Comparison of ENCODE assay signal across 9 cellular contexts in genomic region chr11:105609832-105610781, GRCh38. TPM values are rescaled to one million over a fixed set of nuclear protein-coding genes. Genes with fewer than 3 reads are reported as not detected.
A peak's percentile ranks its signal among the peaks of the same experiment; 100 is the strongest.
DNase-seq lines count a peak whose midpoint lies in the region; ATAC-seq and TF ChIP-seq lines count a peak whose summit lies in the region.
"Had no signal": no experiment of that assay in that cellular context is flagged by ENCODE, and none has a peak within 500 bp of the region (broad histone marks: within the 10 kb centered on the region; RNA-seq: fewer than 3 reads in every experiment).

Gene GRIA4, plus strand, starts transcription at chr11:105610073. Its CDS starts 925 bp downstream, at chr11:105610998.

- H3K4me3 Mint-ChIP-seq in activated CD4-positive, alpha-beta memory T cell treated with anti-CD3 and anti-CD28 coated beads for 36 hours, result peak within 1 kb of the TSS; percentile 45
- H3K4me3 Mint-ChIP-seq in activated T-helper 2 cell treated with anti-CD3 and anti-CD28 coated beads, Interferon-gamma antibody, Interleukin-2, Interleukin-4, amounts not matched to agents 10 μg/mL and 5 μg/mL and 100 μg/mL, durations not matched to agents 14 hours and 24 hours and 36 hours (ENCODE audit: low read depth), result no peak within 1 kb of the TSS

- H3K27ac ChIP-seq in neural cell (ENCODE audit: low read length), result peak within 1 kb of the TSS; percentile 29
- H3K27ac ChIP-seq: epithelial cell of prostate had no signal

- H3K36me3 Mint-ChIP-seq in activated CD4-positive, alpha-beta memory T cell treated with anti-CD3 and anti-CD28 coated beads for 36 hours, result no peaks in the 10 kb centered on the region
- no peaks in the 10 kb centered on the region for H3K36me3 Mint-ChIP-seq in activated T-helper 2 cell treated with anti-CD3 and anti-CD28 coated beads, Interferon-gamma antibody, Interleukin-2, Interleukin-4, amounts not matched to agents 10 μg/mL and 5 μg/mL and 100 μg/mL, durations not matched to agents 14 hours and 24 hours and 36 hours (ENCODE audit: low read depth)

- H3K4me3 ChIP-seq in fibroblast of villous mesenchyme (ENCODE audit: low read depth, low read length), result peak within 1 kb of the TSS; percentile 49
- H3K4me3 ChIP-seq in neural cell (ENCODE audit: low read length), result peak within 1 kb of the TSS; percentile 82

- peaks cover 18% of the 10 kb centered on the region for H3K4me1 Mint-ChIP-seq in activated CD4-positive, alpha-beta memory T cell treated with anti-CD3 and anti-CD28 coated beads for 36 hours (ENCODE audit: low read depth)
- H3K4me1 Mint-ChIP-seq in activated T-helper 2 cell treated with anti-CD3 and anti-CD28 coated beads, Interferon-gamma antibody, Interleukin-2, Interleukin-4, amounts not matched to agents 10 μg/mL and 5 μg/mL and 100 μg/mL, durations not matched to agents 14 hours and 24 hours and 36 hours (ENCODE audit: low read depth), result no peaks in the 10 kb centered on the region

- H3K79me2 ChIP-seq in neural cell (replicated peaks; ENCODE audit: insufficient read depth, low read length), result no peaks in the 10 kb centered on the region

- H3K27ac Mint-ChIP-seq in activated CD4-positive, alpha-beta memory T cell treated with anti-CD3 and anti-CD28 coated beads for 36 hours, result no peak within 1 kb of the TSS
- no peak within 1 kb of the TSS for H3K27ac Mint-ChIP-seq in activated T-helper 2 cell treated with anti-CD3 and anti-CD28 coated beads, Interferon-gamma antibody, Interleukin-2, Interleukin-4, amounts not matched to agents 10 μg/mL and 5 μg/mL and 100 μg/mL, durations not matched to agents 14 hours and 24 hours and 36 hours

- peak within 1 kb of the TSS; percentile 81 for H3K4me2 ChIP-seq in neural cell (ENCODE audit: low read length)

- POLR2A ChIA-PET in activated CD4-positive, alpha-beta memory T cell treated with anti-CD3 and anti-CD28 coated beads for 36 hours (lab: Charles Lee), result no interaction called here

- H2AFZ ChIP-seq in neural cell (ENCODE audit: low read depth, low read length), result peak within 1 kb of the TSS; percentile 83

- no peaks in the 10 kb centered on the region for H3K9me3 ChIP-seq in neural cell (ENCODE audit: low read length)

- TF ChIP-seq CTCF in fibroblast of villous mesenchyme (IDR thresholded peaks at IDR 0.05; ENCODE audit: insufficient read depth, low read depth, low read length), result no peak
- peak; percentile 3 for TF ChIP-seq CTCF in neural cell (IDR thresholded peaks at IDR 0.05; ENCODE audit: poor library complexity, severe bottlenecking)

- H3K9ac ChIP-seq in neural cell (ENCODE audit: low read length), result peak within 1 kb of the TSS; percentile 66

- CTCF ChIA-PET in activated CD4-positive, alpha-beta memory T cell treated with anti-CD3 and anti-CD28 coated beads for 36 hours (lab: Charles Lee), result no interaction called here

- intact Hi-C loops in activated CD4-positive, alpha-beta memory T cell treated with anti-CD3 and anti-CD28 coated beads for 36 hours (cut with micrococcal nuclease), result no loop called here
- intact Hi-C loops in activated T-helper 2 cell treated with anti-CD3 and anti-CD28 coated beads, Interferon-gamma antibody, Interleukin-2, Interleukin-4, amounts not matched to agents 10 μg/mL and 5 μg/mL and 100 μg/mL, durations not matched to agents 14 hours and 24 hours and 36 hours (cut with micrococcal nuclease), result no loop called here

- no peaks in the 10 kb centered on the region for H4K20me1 ChIP-seq in neural cell (ENCODE audit: insufficient read depth)

- DNase-seq in AG08395 (ENCODE audit: low spot score) (peak; percentile 46), HK-2 (ENCODE audit: unreplicated experiment) (peak; percentile 45), fibroblast of villous mesenchyme (ENCODE audit: low read depth) (peak; percentile 46), SIG-M5 (lab: John Stamatoyannopoulos, UW) (no peak)
- peak; percentile 31 for DNase-seq in activated CD4-positive, alpha-beta memory T cell treated with anti-CD3 and anti-CD28 coated beads for 36 hours
- no peak for DNase-seq in activated T-helper 2 cell treated with anti-CD3 and anti-CD28 coated beads, Interferon-gamma antibody, Interleukin-2, Interleukin-4, amounts not matched to agents 10 μg/mL and 5 μg/mL and 100 μg/mL, durations not matched to agents 14 hours and 24 hours and 36 hours (ENCODE audit: low spot score)

- peaks cover 41% of the 10 kb centered on the region for H3K27me3 Mint-ChIP-seq in activated CD4-positive, alpha-beta memory T cell treated with anti-CD3 and anti-CD28 coated beads for 36 hours
- H3K27me3 Mint-ChIP-seq in activated T-helper 2 cell treated with anti-CD3 and anti-CD28 coated beads, Interferon-gamma antibody, Interleukin-2, Interleukin-4, amounts not matched to agents 10 μg/mL and 5 μg/mL and 100 μg/mL, durations not matched to agents 14 hours and 24 hours and 36 hours (ENCODE audit: low read depth), result peaks cover 35% of the 10 kb centered on the region

- TF ChIP-seq EP300 in neural cell (conservative IDR thresholded peaks at IDR 0.05; ENCODE audit: poor library complexity, severe bottlenecking), result no peak

- no peaks in the 10 kb centered on the region for H3K36me3 ChIP-seq in neural cell (ENCODE audit: insufficient read depth, low read length)

- H3K9me3 Mint-ChIP-seq in activated CD4-positive, alpha-beta memory T cell treated with anti-CD3 and anti-CD28 coated beads for 36 hours, result peaks cover 3% of the 10 kb centered on the region
- no peaks in the 10 kb centered on the region for H3K9me3 Mint-ChIP-seq in activated T-helper 2 cell treated with anti-CD3 and anti-CD28 coated beads, Interferon-gamma antibody, Interleukin-2, Interleukin-4, amounts not matched to agents 10 μg/mL and 5 μg/mL and 100 μg/mL, durations not matched to agents 14 hours and 24 hours and 36 hours

- H3K9me2 ChIP-seq in neural cell (ENCODE audit: insufficient read depth, low read length), result no peaks in the 10 kb centered on the region

- no peak for TF ChIP-seq RAD21 in neural cell (conservative IDR thresholded peaks at IDR 0.05)

- H3F3A ChIP-seq in neural cell (ENCODE audit: insufficient read depth, low read length, poor library complexity, severe bottlenecking), result no peaks in the 10 kb centered on the region

- H3K27me3 ChIP-seq in neural cell (ENCODE audit: insufficient read depth, low read depth, low read length), result peaks cover 34% of the 10 kb centered on the region

- no peak for ATAC-seq in HG03280 (IDR thresholded peaks at IDR 0.05; ENCODE audit: unreplicated experiment)

TF ChIP-seq in neural cell, 6 proteins besides CTCF, POLR2A, EP300 and RAD21:
- TF ChIP-seq EZH2 (IDR thresholded peaks at IDR 0.05; ENCODE audit: borderline replicate concordance, insufficient read depth, low read length, poor library complexity, severe bottlenecking) (no peak), SMC3 (conservative IDR thresholded peaks at IDR 0.05; ENCODE audit: poor library complexity) (peak; percentile 28), POLR2AphosphoS5 (IDR thresholded peaks at IDR 0.05) (peak; percentile 47), TAF1 (IDR thresholded peaks at IDR 0.05; ENCODE audit: low read depth) (peak; percentile 58), REST (IDR thresholded peaks at IDR 0.05; ENCODE audit: borderline replicate concordance) (no peak), MXI1 (conservative IDR thresholded peaks at IDR 0.05; ENCODE audit: poor library complexity, severe bottlenecking) (peak; percentile 81)

RNA-seq across cellular contexts. Expression of gene GRIA4, which starts in this region (rescaled TPM):
- total RNA-seq in activated CD4-positive, alpha-beta memory T cell treated with anti-CD3 and anti-CD28 coated beads for 36 hours, result not detected
- total RNA-seq in fibroblast of villous mesenchyme, result 5.2 and 12.2 TPM in 2 replicates
- polyA plus RNA-seq in neural cell, result 6.3 and 6.6 TPM in 2 replicates
- 29.7 and 38.3 TPM in 2 replicates for polyA minus RNA-seq in neural cell
- total RNA-seq in activated T-helper 2 cell treated with anti-CD3 and anti-CD28 coated beads, Interferon-gamma antibody, Interleukin-2, Interleukin-4, amounts not matched to agents 10 μg/mL and 5 μg/mL and 100 μg/mL, durations not matched to agents 14 hours and 24 hours and 36 hours, result not detected in 2 replicates

Comparison
In these comparisons a context has a peak if more than half of its experiments do, and no peak if none do; other contexts are left out.
1. Peak in DNase-seq in activated CD4-positive, alpha-beta memory T cell treated with anti-CD3 and anti-CD28 coated beads for 36 hours; RNA of the gene not detected or under 1 TPM.
2. DNase-seq: peak in AG08395 (single experiment), HK-2 (single experiment) and fibroblast of villous mesenchyme (single experiment); none in SIG-M5 (single experiment) and activated T-helper 2 cell treated with anti-CD3 and anti-CD28 coated beads, Interferon-gamma antibody, Interleukin-2, Interleukin-4, amounts not matched to agents 10 μg/mL and 5 μg/mL and 100 μg/mL, durations not matched to agents 14 hours and 24 hours and 36 hours (single experiment).